1 cellular context compared by ENCODE assay signal in genomic region chr18:12373771-12374116, GRCh38.
TF ChIP-seq lines count a peak whose summit lies in the region.

No MANE protein-coding gene starts in this region.

TF ChIP-seq in HepG2, 621 proteins besides CTCF, POLR2A, EP300 and RAD21:
- no peak for TF ChIP-seq NFAT5 (CRISPR knock-in tag; IDR thresholded peaks at IDR 0.05)
- TF ChIP-seq SAP130 (CRISPR knock-in tag; IDR thresholded peaks at IDR 0.05; ENCODE audit: low read depth) = no peak
- TF ChIP-seq ZNF136 (CRISPR knock-in tag; IDR thresholded peaks at IDR 0.05; ENCODE audit: low read depth) = no peak
- no peak for TF ChIP-seq YEATS2 (CRISPR knock-in tag; IDR thresholded peaks at IDR 0.05; ENCODE audit: borderline replicate concordance)
- TF ChIP-seq MYPOP (CRISPR knock-in tag; IDR thresholded peaks at IDR 0.05) = no peak
- no peak for TF ChIP-seq ERF (CRISPR knock-in tag; IDR thresholded peaks at IDR 0.05)
- no peak for TF ChIP-seq NAIF1 (CRISPR knock-in tag; IDR thresholded peaks at IDR 0.05; ENCODE audit: borderline replicate concordance)
- no peak for TF ChIP-seq HOXD1 (CRISPR knock-in tag; IDR thresholded peaks at IDR 0.05)
- TF ChIP-seq ZNF619 (CRISPR knock-in tag; IDR thresholded peaks at IDR 0.05) = no peak
- no peak for TF ChIP-seq CBX1 (IDR thresholded peaks at IDR 0.05; ENCODE audit: low read depth)
- no peak for TF ChIP-seq HDAC1 (CRISPR knock-in tag; IDR thresholded peaks at IDR 0.05)
- no peak for TF ChIP-seq ZNF335 (CRISPR knock-in tag; IDR thresholded peaks at IDR 0.05)
- TF ChIP-seq PAXIP1 (CRISPR knock-in tag; conservative IDR thresholded peaks at IDR 0.05) = no peak
